In the genomic region with DNA sequence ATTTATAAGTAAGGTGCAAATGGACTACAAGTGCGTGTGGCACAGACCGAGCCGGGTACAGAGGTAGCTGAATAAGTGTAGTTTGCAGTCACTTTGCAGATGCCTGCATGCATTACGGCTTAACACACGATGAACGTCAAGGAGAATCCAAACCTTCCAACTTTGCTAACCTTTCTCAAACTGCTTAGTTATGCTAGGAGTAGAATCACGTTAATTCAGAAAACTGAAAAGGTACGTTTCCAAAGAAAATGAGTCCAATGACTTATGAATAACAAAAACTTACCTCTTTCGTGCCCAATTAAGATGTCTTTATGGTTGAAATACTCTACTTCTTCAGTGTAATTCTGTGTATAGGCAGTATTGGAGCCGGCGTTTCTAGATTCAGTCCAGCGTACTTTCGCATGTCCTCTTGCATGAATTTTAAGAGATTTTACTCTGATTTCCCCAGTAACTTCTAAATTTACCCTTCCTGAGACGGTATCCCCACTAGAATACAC, we compare ENCODE assay signal across 8 cellular contexts. TPM values are rescaled to one million over a fixed set of nuclear protein-coding genes. Genes with fewer than 3 reads are reported as not detected.
A peak's percentile ranks its signal among the peaks of the same experiment; 100 is the strongest.
DNase-seq lines count a peak whose midpoint lies in the region; ATAC-seq and TF ChIP-seq lines count a peak whose summit lies in the region.

No MANE protein-coding gene starts in this region.

- peaks cover 24% of the 10 kb centered on the region for H3K4me1 ChIP-seq in cardiac muscle cell (ENCODE audit: low read depth)

- H3K27me3 ChIP-seq in cardiac muscle cell: no peaks in the 10 kb centered on the region

- no peaks in the 10 kb centered on the region for H3K27me3 Mint-ChIP-seq in activated naive CD4-positive, alpha-beta T cell treated with anti-CD3 and anti-CD28 coated beads, Interleukin-2, amount 10 ng/mL, durations not matched to agents 7 days and 5 days
- H3K27me3 Mint-ChIP-seq in progenitor cell of endocrine pancreas: no peaks in the 10 kb centered on the region

- H3K9me3 ChIP-seq in cardiac muscle cell (ENCODE audit: low read depth): no peaks in the 10 kb centered on the region

- peak; percentile 30 for DNase-seq in stimulated activated CD4-positive, alpha-beta T cell treated with anti-CD3 and anti-CD28 coated beads, Interleukin-1b, Interleukin-23, amount 100 ng/mL, for 48 hours
- no peak for DNase-seq in stimulated activated CD4-positive, alpha-beta T cell treated with anti-CD3 and anti-CD28 coated beads, Interleukin-4, amount 100 ng/mL, for 1 hour
- DNase-seq in NCI-H82 treated with DMSO at 0.1 percent for 48 hours (lab: John Stamatoyannopoulos, UW; ENCODE audit: unreplicated experiment): peak; percentile 29
- peak; percentile 51 for DNase-seq in activated naive CD4-positive, alpha-beta T cell treated with anti-CD3 and anti-CD28 coated beads, Interleukin-2, amount 10 ng/mL, durations not matched to agents 7 days and 5 days
- DNase-seq in cardiac muscle cell (ENCODE audit: low read depth in 1 of 2, low spot score in 1 of 2): peak; percentile 49 to 53
- no peak for DNase-seq in progenitor cell of endocrine pancreas (ENCODE audit: low spot score, unreplicated experiment)
- no peak for DNase-seq in iPS-NIHi11 (ENCODE audit: low spot score)

- H3K9me3 Mint-ChIP-seq in activated naive CD4-positive, alpha-beta T cell treated with anti-CD3 and anti-CD28 coated beads, Interleukin-2, amount 10 ng/mL, durations not matched to agents 7 days and 5 days: no peaks in the 10 kb centered on the region
- H3K9me3 Mint-ChIP-seq in progenitor cell of endocrine pancreas (ENCODE audit: low read depth): no peaks in the 10 kb centered on the region

- peaks cover 27% of the 10 kb centered on the region for H3K4me1 Mint-ChIP-seq in activated naive CD4-positive, alpha-beta T cell treated with anti-CD3 and anti-CD28 coated beads, Interleukin-2, amount 10 ng/mL, durations not matched to agents 7 days and 5 days
- H3K4me1 Mint-ChIP-seq in progenitor cell of endocrine pancreas (ENCODE audit: low read depth): peaks cover 20% of the 10 kb centered on the region

- peaks cover 14% of the 10 kb centered on the region for H3K36me3 Mint-ChIP-seq in activated naive CD4-positive, alpha-beta T cell treated with anti-CD3 and anti-CD28 coated beads, Interleukin-2, amount 10 ng/mL, durations not matched to agents 7 days and 5 days
- H3K36me3 Mint-ChIP-seq in progenitor cell of endocrine pancreas (ENCODE audit: insufficient read depth): peaks cover 9% of the 10 kb centered on the region

- ATAC-seq in HG02798 (IDR thresholded peaks at IDR 0.05; ENCODE audit: poor library complexity, unreplicated experiment): no peak

- peak overlapping the region; percentile 76 for H3K4me3 ChIP-seq in cardiac muscle cell

- H3K4me3 Mint-ChIP-seq in activated naive CD4-positive, alpha-beta T cell treated with anti-CD3 and anti-CD28 coated beads, Interleukin-2, amount 10 ng/mL, durations not matched to agents 7 days and 5 days: peak overlapping the region; percentile 87
- H3K4me3 Mint-ChIP-seq in progenitor cell of endocrine pancreas (ENCODE audit: low read depth): peak overlapping the region; percentile 96

- peaks cover 8% of the 10 kb centered on the region for H3K36me3 ChIP-seq in cardiac muscle cell

- peak overlapping the region; percentile 97 for H3K27ac ChIP-seq in cardiac muscle cell

- H3K27ac Mint-ChIP-seq in activated naive CD4-positive, alpha-beta T cell treated with anti-CD3 and anti-CD28 coated beads, Interleukin-2, amount 10 ng/mL, durations not matched to agents 7 days and 5 days: peak overlapping the region; percentile 100
- H3K27ac Mint-ChIP-seq in progenitor cell of endocrine pancreas: peak overlapping the region; percentile 100

- CTCF ChIA-PET in activated naive CD4-positive, alpha-beta T cell treated with anti-CD3 and anti-CD28 coated beads, Interleukin-2, amount 10 ng/mL, durations not matched to agents 7 days and 5 days (lab: Charles Lee): interaction anchor here (0.9 to 6.2 kb wide), 5 partner anchors 16 to 159 kb away, joined by 3 to 122 read pairs (median 21); no protein-coding TSS in a partner anchor

- TF ChIP-seq CTCF in cardiac muscle cell (IDR thresholded peaks at IDR 0.05; ENCODE audit: low read depth, low read length) (no peak), progenitor cell of endocrine pancreas (IDR thresholded peaks at IDR 0.05; ENCODE audit: unreplicated experiment) (no peak)

RNA-seq across cellular contexts. Expression of a gene that starts 0.5 kb away (rescaled TPM):
- total RNA-seq in cardiac muscle cell (63.6 and 75.8 TPM in 2 replicates), progenitor cell of endocrine pancreas (90.4 and 107 TPM in 2 replicates)
- polyA plus RNA-seq in cardiac muscle cell: 56.8 and 70.6 TPM in 2 replicates

Comparison
In these comparisons a context has a peak if more than half of its experiments do, and no peak if none do; other contexts are left out.
1. DNase-seq: peak in stimulated activated CD4-positive, alpha-beta T cell treated with anti-CD3 and anti-CD28 coated beads, Interleukin-1b, Interleukin-23, amount 100 ng/mL, for 48 hours (single experiment), NCI-H82 treated with DMSO at 0.1 percent for 48 hours (single experiment), activated naive CD4-positive, alpha-beta T cell treated with anti-CD3 and anti-CD28 coated beads, Interleukin-2, amount 10 ng/mL, durations not matched to agents 7 days and 5 days (single experiment) and cardiac muscle cell (2 of 2); none in stimulated activated CD4-positive, alpha-beta T cell treated with anti-CD3 and anti-CD28 coated beads, Interleukin-4, amount 100 ng/mL, for 1 hour (single experiment), progenitor cell of endocrine pancreas (single experiment) and iPS-NIHi11 (single experiment).